ENCODE assay signal across 25 cellular contexts in genomic region chr7:96410440-96410839, GRCh38.
"Had no signal": no experiment of that assay in that cellular context is flagged by ENCODE, and none has a peak within 500 bp of the region (broad histone marks: within the 10 kb centered on the region; RNA-seq: fewer than 3 reads in every experiment).

No MANE protein-coding gene starts in this region.

- H3K9me3 ChIP-seq: gastrocnemius medialis, ovary, stomach, thyroid gland, vagina had no signal

- H3K4me1 ChIP-seq: stomach, vagina had no signal

- FAIRE-seq: islet of Langerhans had no signal

- H3K27me3 ChIP-seq: gastrocnemius medialis, ovary, thyroid gland, vagina had no signal

- H3K4me3 ChIP-seq: gastrocnemius medialis, lung, ovary, stomach, thyroid gland, vagina had no signal

- H3K36me3 Mint-ChIP-seq: memory B cell; natural killer cell; stimulated activated effector memory CD8-positive, alpha-beta T cell treated with anti-CD3 and anti-CD28 coated beads, Interleukin-12 subunit alpha, Interleukin-12 subunit beta, amount 100 ng/mL, for 72 hours had no signal

- H3K9me3 Mint-ChIP-seq: memory B cell; natural killer cell; stimulated activated effector memory CD8-positive, alpha-beta T cell treated with anti-CD3 and anti-CD28 coated beads, Interleukin-12 subunit alpha, Interleukin-12 subunit beta, amount 100 ng/mL, for 72 hours had no signal

- H3K4me3 Mint-ChIP-seq: memory B cell; natural killer cell; stimulated activated effector memory CD8-positive, alpha-beta T cell treated with anti-CD3 and anti-CD28 coated beads, Interleukin-12 subunit alpha, Interleukin-12 subunit beta, amount 100 ng/mL, for 72 hours had no signal

- H3K27ac ChIP-seq: epithelial cell of prostate, gastrocnemius medialis, ovary, stomach, thyroid gland, vagina had no signal

- DNase-seq: cortex of kidney; foreskin fibroblast; gastrocnemius medialis; head of caudate nucleus; hippocampal formation; left colon; natural killer cell; occipital lobe; ovary; posterior cingulate gyrus; retina; stimulated activated CD4-positive, alpha-beta T cell treated with anti-CD3 and anti-CD28 coated beads, Interleukin-2, amount 100 ng/mL, for 24 hours; stimulated activated CD4-positive, alpha-beta T cell treated with anti-CD3 and anti-CD28 coated beads, Interleukin-4, amount 100 ng/mL, for 24 hours; stimulated activated naive CD4-positive, alpha-beta T cell treated with Interleukin-2 at 50 U/mL for 16 hours; stomach; thyroid gland; trophoblast cell had no signal

- H3K36me3 ChIP-seq: gastrocnemius medialis, ovary, stomach, thyroid gland, vagina had no signal

- ATAC-seq: esophagus mucosa; left colon; natural killer cell; sciatic nerve; stimulated activated effector memory CD8-positive, alpha-beta T cell treated with anti-CD3 and anti-CD28 coated beads, Interleukin-12 subunit alpha, Interleukin-12 subunit beta, amount 100 ng/mL, for 72 hours had no signal

- H3K27ac Mint-ChIP-seq: memory B cell; natural killer cell; stimulated activated effector memory CD8-positive, alpha-beta T cell treated with anti-CD3 and anti-CD28 coated beads, Interleukin-12 subunit alpha, Interleukin-12 subunit beta, amount 100 ng/mL, for 72 hours had no signal

- H3K4me1 Mint-ChIP-seq: memory B cell; stimulated activated effector memory CD8-positive, alpha-beta T cell treated with anti-CD3 and anti-CD28 coated beads, Interleukin-12 subunit alpha, Interleukin-12 subunit beta, amount 100 ng/mL, for 72 hours had no signal
